ENCODE assay signal across 22 cellular contexts in genomic region chr22:39610246-39610645, GRCh38. TPM values are rescaled to one million over a fixed set of nuclear protein-coding genes. Genes with fewer than 3 reads are reported as not detected.
DNase-seq lines count a peak whose midpoint lies in the region; ATAC-seq and TF ChIP-seq lines count a peak whose summit lies in the region.
"Had no signal": no experiment of that assay in that cellular context is flagged by ENCODE, and none has a peak within 500 bp of the region (broad histone marks: within the 10 kb centered on the region; RNA-seq: fewer than 3 reads in every experiment).

No MANE protein-coding gene starts in this region.

- H3K9me3 ChIP-seq in ascending aorta = no peaks in the 10 kb centered on the region
- H3K9me3 ChIP-seq: A549, BE2C, Caco-2 had no signal

- H3K4me3 ChIP-seq in ascending aorta = no peak overlapping the region
- H3K4me3 ChIP-seq: A549, GM23248 had no signal

- no peaks in the 10 kb centered on the region for H3K4me1 ChIP-seq in ascending aorta
- H3K4me1 ChIP-seq: BE2C had no signal

- DNase-seq in NCI-H748 (lab: John Stamatoyannopoulos, UW; ENCODE audit: unreplicated experiment) = peak; percentile 13
- no peak for DNase-seq in NCI-H748 treated with DMSO at 0.1 percent for 48 hours (lab: John Stamatoyannopoulos, UW)
- DNase-seq in SK-N-DZ (ENCODE audit: low spot score) = peak; percentile 52
- no peak for DNase-seq in NAMALWA (ENCODE audit: low spot score)
- no peak for DNase-seq in ascending aorta (ENCODE audit: low spot score in 2 of 2)
- DNase-seq: 8988T; ACHN; AML-193; BE2C; Caco-2; CD4-positive, CD25-positive, alpha-beta regulatory T cell; CD8-positive, alpha-beta T cell; DMS153; DND-41; GM23248; H9; HFFc6 had no signal

- ATAC-seq in GM18858 (IDR thresholded peaks at IDR 0.05; ENCODE audit: unreplicated experiment) = no peak
- ATAC-seq: CD8-positive, alpha-beta T cell had no signal

- no peaks in the 10 kb centered on the region for H3K36me3 ChIP-seq in ascending aorta
- H3K36me3 ChIP-seq: BE2C had no signal

- TF ChIP-seq CTCF in ascending aorta (IDR thresholded peaks at IDR 0.05) = no peak

- no peaks in the 10 kb centered on the region for H3K27me3 ChIP-seq in ascending aorta
- H3K27me3 ChIP-seq: BE2C had no signal

- intact Hi-C loops in ascending aorta (cut with DNase I) = no loop called here

- H3K27ac ChIP-seq in cingulate gyrus (ENCODE audit: low read depth, low read length) (peak overlapping the region; percentile 47), temporal lobe (ENCODE audit: low read depth, low read length) (peak overlapping the region; percentile 21), ascending aorta (no peak overlapping the region)
- H3K27ac ChIP-seq: A549, C4-2B, GM23248 had no signal

RNA-seq across cellular contexts. Expression of gene CACNA1I, which starts 39.7 kb away (rescaled TPM):
- not detected in 2 replicates for polyA plus RNA-seq in SK-N-DZ (2014; cell fraction: cytosol; rRNA removed)
- polyA plus RNA-seq in SK-N-DZ (2014; cell fraction: nucleus; rRNA removed) = not detected in 2 replicates
- total RNA-seq in temporal lobe (10.1 TPM), ascending aorta (not detected)
- total RNA-seq: Caco-2, GM23248, HFFc6 had no signal
- polyA plus RNA-seq: GM23248 had no signal

Comparison
In these comparisons a context has a peak if more than half of its experiments do, and no peak if none do; other contexts are left out.
1. DNase-seq: peak in NCI-H748 (single experiment) and SK-N-DZ (single experiment); none in NCI-H748 treated with DMSO at 0.1 percent for 48 hours (single experiment), NAMALWA (single experiment) and ascending aorta (0 of 2).
2. H3K27ac ChIP-seq: peak in cingulate gyrus (single experiment) and temporal lobe (single experiment); none in ascending aorta (0 of 2).
3. RNA of gene CACNA1I, which starts 39.7 kb away (total RNA-seq): 10.1 TPM in temporal lobe (single experiment); not detected in ascending aorta (single experiment); every median in the first group is over 10 times any median in the second.